In genomic region chr1:207828485-207829158, GRCh38 we compare ENCODE assay signal across 1 cellular context.
A peak's percentile ranks its signal among the peaks of the same experiment; 100 is the strongest.
TF ChIP-seq lines count a peak whose summit lies in the region.

No MANE protein-coding gene starts in this region.

TF ChIP-seq in K562, 482 proteins besides CTCF, POLR2A, EP300 and RAD21 (continued from another document and continues in another):
- TF ChIP-seq ZHX1 (conservative IDR thresholded peaks at IDR 0.05; ENCODE audit: low read length), result no peak
- no peak for TF ChIP-seq ARID3B (CRISPR knock-in tag; IDR thresholded peaks at IDR 0.05; ENCODE audit: borderline replicate concordance)
- TF ChIP-seq USF1 (CRISPR knock-in tag; IDR thresholded peaks at IDR 0.05), result no peak
- no peak for TF ChIP-seq ZBTB34 (CRISPR knock-in tag; IDR thresholded peaks at IDR 0.05)
- TF ChIP-seq ZNF609 (CRISPR knock-in tag; IDR thresholded peaks at IDR 0.05; ENCODE audit: borderline replicate concordance), result no peak
- no peak for TF ChIP-seq CHD7 (IDR thresholded peaks at IDR 0.05; ENCODE audit: low read depth, low read length)
- no peak for TF ChIP-seq NCOA2 (IDR thresholded peaks at IDR 0.05; ENCODE audit: partially characterized antibody in 2 of 2)
- TF ChIP-seq ZNF696 (CRISPR knock-in tag; conservative IDR thresholded peaks at IDR 0.05), result no peak
- TF ChIP-seq ZNF277 (CRISPR knock-in tag; IDR thresholded peaks at IDR 0.05; ENCODE audit: borderline replicate concordance), result no peak
- TF ChIP-seq FOXJ3 (CRISPR knock-in tag; IDR thresholded peaks at IDR 0.05), result no peak
- no peak for TF ChIP-seq LARP7 (IDR thresholded peaks at IDR 0.05)
- no peak for TF ChIP-seq HMGXB4 (CRISPR knock-in tag; IDR thresholded peaks at IDR 0.05)
- no peak for TF ChIP-seq ZNF695 (CRISPR knock-in tag; IDR thresholded peaks at IDR 0.05)
- no peak for TF ChIP-seq PHF8 (IDR thresholded peaks at IDR 0.05; ENCODE audit: borderline replicate concordance, low read length)
- TF ChIP-seq EP400 (IDR thresholded peaks at IDR 0.05), result peak; percentile 61
- no peak for TF ChIP-seq CEBPG (CRISPR knock-in tag; IDR thresholded peaks at IDR 0.05)
- no peak for TF ChIP-seq CEBPG (tag; conservative IDR thresholded peaks at IDR 0.05 in 1 of 2, IDR thresholded peaks at IDR 0.05 in 1 of 2)
